7 cellular contexts compared by ENCODE assay signal in the genomic region with DNA sequence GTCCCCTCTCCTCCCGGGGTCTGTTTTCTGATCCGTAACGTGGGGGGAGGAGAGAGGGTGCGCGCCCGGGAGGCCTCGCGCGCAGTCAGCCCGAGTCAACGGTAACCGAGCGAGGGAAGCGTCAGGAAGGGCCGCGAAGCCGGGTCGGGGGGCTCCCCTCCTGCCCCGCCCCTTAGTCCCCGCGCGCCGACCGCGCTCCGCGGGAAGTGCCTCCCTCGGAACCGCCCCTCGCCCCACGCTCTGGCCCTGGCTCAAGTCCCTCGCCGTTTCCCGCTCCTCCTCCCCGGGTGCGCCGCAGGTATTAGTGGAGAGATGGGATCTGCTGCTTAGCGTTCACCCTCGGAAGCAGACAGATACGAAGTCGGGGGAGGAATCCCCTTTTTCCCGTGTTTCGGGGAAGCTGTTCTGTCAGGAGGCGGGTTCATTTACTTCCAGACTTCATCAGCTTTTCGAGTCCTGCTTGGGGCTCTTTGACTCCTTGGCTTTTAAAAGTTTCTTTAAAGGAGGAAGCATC. TPM values are rescaled to one million over a fixed set of nuclear protein-coding genes. Genes with fewer than 3 reads are reported as not detected.
A peak's percentile ranks its signal among the peaks of the same experiment; 100 is the strongest.
DNase-seq lines count a peak whose midpoint lies in the region; ATAC-seq and TF ChIP-seq lines count a peak whose summit lies in the region.

No MANE protein-coding gene starts in this region.

- no peaks in the 10 kb centered on the region for H3K36me3 ChIP-seq in aorta (ENCODE audit: control insufficient read depth in 1 of 2, insufficient read depth in 2 of 2, low read length in 1 of 2)

- H3K4me3 Mint-ChIP-seq in activated T-helper 1 cell treated with anti-CD3 and anti-CD28 coated beads, Interleukin-12 subunit alpha, Interleukin-12 subunit beta, Interleukin-2, Interleukin-4 antibody, amounts not matched to agents 30 ng/mL and 10 ng/mL and 1 ng/mL, durations not matched to agents 14 hours and 24 hours and 36 hours, result peak overlapping the region; percentile 87

- no peaks in the 10 kb centered on the region for H3K9me3 Mint-ChIP-seq in activated T-helper 1 cell treated with anti-CD3 and anti-CD28 coated beads, Interleukin-12 subunit alpha, Interleukin-12 subunit beta, Interleukin-2, Interleukin-4 antibody, amounts not matched to agents 30 ng/mL and 10 ng/mL and 1 ng/mL, durations not matched to agents 14 hours and 24 hours and 36 hours

- TF ChIP-seq CTCF in foreskin keratinocyte (conservative IDR thresholded peaks at IDR 0.05), result no peak
- TF ChIP-seq CTCF in omental fat pad (IDR thresholded peaks at IDR 0.05), result no peak

- H3K9me3 ChIP-seq in aorta (ENCODE audit: control insufficient read depth, low read length), result no peaks in the 10 kb centered on the region

- peaks cover 15% of the 10 kb centered on the region for H3K4me1 ChIP-seq in foreskin keratinocyte
- peaks cover 0 to 4% of the 10 kb centered on the region in 2 donors for H3K4me1 ChIP-seq in aorta (ENCODE audit: control insufficient read depth in 1 of 2, insufficient read depth in 2 of 2, low read length in 2 of 2)

- H3K27me3 Mint-ChIP-seq in activated T-helper 1 cell treated with anti-CD3 and anti-CD28 coated beads, Interleukin-12 subunit alpha, Interleukin-12 subunit beta, Interleukin-2, Interleukin-4 antibody, amounts not matched to agents 30 ng/mL and 10 ng/mL and 1 ng/mL, durations not matched to agents 14 hours and 24 hours and 36 hours (ENCODE audit: insufficient read depth), result peaks cover 1% of the 10 kb centered on the region

- H3K27me3 ChIP-seq in foreskin keratinocyte (no peaks in the 10 kb centered on the region), aorta (ENCODE audit: control insufficient read depth in 1 of 2, insufficient read depth in 2 of 2, low read length in 1 of 2) (no peaks in the 10 kb centered on the region)

- DNase-seq in NCI-H226 (peak; percentile 43), foreskin keratinocyte (no peak), omental fat pad (ENCODE audit: low spot score) (peak; percentile 40), aorta (peak; percentile 74 to 90)
- DNase-seq in activated T-helper 1 cell treated with anti-CD3 and anti-CD28 coated beads, Interleukin-12 subunit alpha, Interleukin-12 subunit beta, Interleukin-2, Interleukin-4 antibody, amounts not matched to agents 30 ng/mL and 10 ng/mL and 1 ng/mL, durations not matched to agents 14 hours and 24 hours and 36 hours (ENCODE audit: low spot score), result peak; percentile 49

- intact Hi-C loops in activated T-helper 1 cell treated with anti-CD3 and anti-CD28 coated beads, Interleukin-12 subunit alpha, Interleukin-12 subunit beta, Interleukin-2, Interleukin-4 antibody, amounts not matched to agents 30 ng/mL and 10 ng/mL and 1 ng/mL, durations not matched to agents 14 hours and 24 hours and 36 hours (cut with micrococcal nuclease), result no loop called here
- intact Hi-C loops in aorta (cut with DNase I), result loop anchor here in 1 of 2 donors (5.0 kb wide), 1 partner anchor 33 kb away; the partner anchor contains the start of gene MARCHF2

- H3K36me3 Mint-ChIP-seq in activated T-helper 1 cell treated with anti-CD3 and anti-CD28 coated beads, Interleukin-12 subunit alpha, Interleukin-12 subunit beta, Interleukin-2, Interleukin-4 antibody, amounts not matched to agents 30 ng/mL and 10 ng/mL and 1 ng/mL, durations not matched to agents 14 hours and 24 hours and 36 hours (ENCODE audit: low read depth), result peaks cover 17% of the 10 kb centered on the region

- H3K4me3 ChIP-seq in aorta (ENCODE audit: low read length in 2 of 2), result peak overlapping the region; percentile 65 to 95

- ATAC-seq in GM18502 (IDR thresholded peaks at IDR 0.05; ENCODE audit: poor library complexity, unreplicated experiment), result peak; percentile 38
- ATAC-seq in HG02678 (IDR thresholded peaks at IDR 0.05; ENCODE audit: unreplicated experiment), result peak; percentile 21
- peak; percentile 23 for ATAC-seq in foreskin keratinocyte
- peak; percentile 48 for ATAC-seq in omental fat pad (ENCODE audit: low FRiP score)
- ATAC-seq in aorta (ENCODE audit: low FRiP score), result peak; percentile 73

- peaks cover 44% of the 10 kb centered on the region for H3K4me1 Mint-ChIP-seq in activated T-helper 1 cell treated with anti-CD3 and anti-CD28 coated beads, Interleukin-12 subunit alpha, Interleukin-12 subunit beta, Interleukin-2, Interleukin-4 antibody, amounts not matched to agents 30 ng/mL and 10 ng/mL and 1 ng/mL, durations not matched to agents 14 hours and 24 hours and 36 hours (ENCODE audit: low read depth)

- peak overlapping the region; percentile 70 for H3K27ac ChIP-seq in foreskin keratinocyte
- peak overlapping the region; percentile 81 for H3K27ac ChIP-seq in aorta (ENCODE audit: low read depth in 1 of 2, low read length in 2 of 2)

- 0% methylated on average over 13 to 45 of the region's 45 CpGs for WGBS in aorta, 2 donors

- peak overlapping the region; percentile 66 for H3K27ac Mint-ChIP-seq in activated T-helper 1 cell treated with anti-CD3 and anti-CD28 coated beads, Interleukin-12 subunit alpha, Interleukin-12 subunit beta, Interleukin-2, Interleukin-4 antibody, amounts not matched to agents 30 ng/mL and 10 ng/mL and 1 ng/mL, durations not matched to agents 14 hours and 24 hours and 36 hours

RNA-seq across cellular contexts. Expression of gene HNRNPM, which starts 0.8 kb away (rescaled TPM):
- 323 and 331 TPM in 2 replicates for total RNA-seq in activated T-helper 1 cell treated with anti-CD3 and anti-CD28 coated beads, Interleukin-12 subunit alpha, Interleukin-12 subunit beta, Interleukin-2, Interleukin-4 antibody, amounts not matched to agents 30 ng/mL and 10 ng/mL and 1 ng/mL, durations not matched to agents 14 hours and 24 hours and 36 hours
- total RNA-seq in foreskin keratinocyte (162 and 202 TPM in 2 replicates), omental fat pad (100 to 1,000 TPM in 3 of 4 donors, 10 to 100 TPM in 1; 80.4 to 158 (median 111) TPM), aorta (100 to 1,000 TPM; 134 to 148 TPM)
- polyA plus RNA-seq in foreskin keratinocyte (152 and 180 TPM in 2 replicates), aorta (100 to 1,000 TPM; 106 to 112 TPM)

RNA-seq across cellular contexts. Expression of gene MARCHF2, which starts 32.4 kb away (rescaled TPM):
- 8.1 and 9.6 TPM in 2 replicates for total RNA-seq in activated T-helper 1 cell treated with anti-CD3 and anti-CD28 coated beads, Interleukin-12 subunit alpha, Interleukin-12 subunit beta, Interleukin-2, Interleukin-4 antibody, amounts not matched to agents 30 ng/mL and 10 ng/mL and 1 ng/mL, durations not matched to agents 14 hours and 24 hours and 36 hours
- total RNA-seq in foreskin keratinocyte, result 17.0 and 19.0 TPM in 2 replicates
- 15.4 and 20.2 TPM in 2 replicates for polyA plus RNA-seq in foreskin keratinocyte
- 100 to 1,000 TPM; 167 to 296 (median 203) TPM for total RNA-seq in omental fat pad
- total RNA-seq in aorta, result 10 to 100 TPM; 61.8 to 70.5 TPM
- polyA plus RNA-seq in aorta, result 10 to 100 TPM; 50.1 to 61.7 TPM

RNA-seq across cellular contexts. Expression of gene RAB11B, which starts 55.4 kb away (rescaled TPM):
- total RNA-seq in activated T-helper 1 cell treated with anti-CD3 and anti-CD28 coated beads, Interleukin-12 subunit alpha, Interleukin-12 subunit beta, Interleukin-2, Interleukin-4 antibody, amounts not matched to agents 30 ng/mL and 10 ng/mL and 1 ng/mL, durations not matched to agents 14 hours and 24 hours and 36 hours, result 75.1 and 81.0 TPM in 2 replicates
- 23.6 and 25.9 TPM in 2 replicates for total RNA-seq in foreskin keratinocyte
- polyA plus RNA-seq in foreskin keratinocyte, result 69.1 and 72.3 TPM in 2 replicates
- 10 to 100 TPM; 31.6 to 55.6 (median 41.2) TPM for total RNA-seq in omental fat pad
- 100 to 1,000 TPM; 119 TPM for total RNA-seq in aorta
- polyA plus RNA-seq in aorta, result 100 to 1,000 TPM in 1 of 2 donors, 10 to 100 TPM in 1; 68.6 to 116 TPM

RNA-seq across cellular contexts. Expression of gene PRAM1, which starts 56.9 kb away (rescaled TPM):
- total RNA-seq in activated T-helper 1 cell treated with anti-CD3 and anti-CD28 coated beads, Interleukin-12 subunit alpha, Interleukin-12 subunit beta, Interleukin-2, Interleukin-4 antibody, amounts not matched to agents 30 ng/mL and 10 ng/mL and 1 ng/mL, durations not matched to agents 14 hours and 24 hours and 36 hours, result 0.10 and 0.44 TPM in 2 replicates
- not detected in 2 replicates for total RNA-seq in foreskin keratinocyte
- polyA plus RNA-seq in foreskin keratinocyte, result not detected in 2 replicates
- 1 to 10 TPM in 3 of 4 donors, under 1 TPM in 1; 0.56 to 4.6 (median 1.9) TPM for total RNA-seq in omental fat pad
- 1 to 10 TPM; 2.5 to 3.8 TPM for total RNA-seq in aorta
- 1 to 10 TPM in 1 of 2 donors, under 1 TPM in 1; 0.25 to 3.2 TPM for polyA plus RNA-seq in aorta

Comparison
In these comparisons a context has a peak if more than half of its experiments do, and no peak if none do; other contexts are left out.
1. ATAC-seq: peak in every context shown above with its lines; median percentile 73 in aorta; 48 in omental fat pad; 38 in GM18502; 23 in foreskin keratinocyte; 21 in HG02678.
2. DNase-seq: peak in NCI-H226 (single experiment), activated T-helper 1 cell treated with anti-CD3 and anti-CD28 coated beads, Interleukin-12 subunit alpha, Interleukin-12 subunit beta, Interleukin-2, Interleukin-4 antibody, amounts not matched to agents 30 ng/mL and 10 ng/mL and 1 ng/mL, durations not matched to agents 14 hours and 24 hours and 36 hours (single experiment), omental fat pad (single experiment) and aorta (2 of 2); none in foreskin keratinocyte (0 of 2).